Comparison of ENCODE assay signal across 8 cellular contexts in genomic region chr6:14799928-14800327, GRCh38.
DNase-seq lines count a peak whose midpoint lies in the region; ATAC-seq and TF ChIP-seq lines count a peak whose summit lies in the region.

No MANE protein-coding gene starts in this region.

- no TSS peak for BruUV-seq in PC-3 (replicated peaks; lab: Mats Ljungman, UMichigan)

- H3F3A ChIP-seq in PC-3 (ENCODE audit: low read length, unreplicated experiment): no peaks in the 10 kb centered on the region

- H3K27me3 Mint-ChIP-seq in activated T-cell treated with anti-CD3 and anti-CD28 coated beads, Interleukin-2, amount 50 U/mL, for 4 hours (ENCODE audit: low read depth): peaks cover 9% of the 10 kb centered on the region
- no peaks in the 10 kb centered on the region for H3K27me3 Mint-ChIP-seq in activated T-cell treated with anti-CD3 and anti-CD28 coated beads, Interleukin-2, amount 50 U/mL, for 24 hours

- H3K4me3 ChIP-seq in PC-3 (ENCODE audit: low read length) (no peak overlapping the region), subcutaneous abdominal adipose tissue (ENCODE audit: low read depth in 1 of 5, low read length in 5 of 5) (no peak overlapping the region), vagina (no peak overlapping the region)

- POLR2A ChIA-PET in PC-3 (lab: Charles Lee; ENCODE audit: unreplicated experiment): no interaction called here

- H3K9me2 ChIP-seq in PC-3 (replicated peaks; ENCODE audit: low read length): no peaks in the 10 kb centered on the region

- no peaks in the 10 kb centered on the region for H3K4me1 Mint-ChIP-seq in activated T-cell treated with anti-CD3 and anti-CD28 coated beads, Interleukin-2, amount 50 U/mL, for 4 hours (ENCODE audit: low read depth)
- peaks cover 9% of the 10 kb centered on the region for H3K4me1 Mint-ChIP-seq in activated T-cell treated with anti-CD3 and anti-CD28 coated beads, Interleukin-2, amount 50 U/mL, for 24 hours (ENCODE audit: low read depth)

- H3K9me3 ChIP-seq in PC-3 (ENCODE audit: low read length): no peaks in the 10 kb centered on the region
- no peaks in the 10 kb centered on the region for H3K9me3 ChIP-seq in subcutaneous abdominal adipose tissue (ENCODE audit: control insufficient read depth in 5 of 5, low read length in 5 of 5)
- H3K9me3 ChIP-seq in vagina: no peaks in the 10 kb centered on the region

- H2AFZ ChIP-seq in PC-3 (ENCODE audit: low read length): no peak overlapping the region

- intact Hi-C loops in PC-3 (cut with micrococcal nuclease) (no loop called here), vagina (cut with DNase I) (no loop called here)

- H3K9ac ChIP-seq in PC-3 (ENCODE audit: low read length) (no peak overlapping the region), subcutaneous abdominal adipose tissue (ENCODE audit: low read length in 5 of 5) (peak overlapping the region in 1 of 5 donors; percentile 79)

- H3K36me3 ChIP-seq in PC-3 (ENCODE audit: low read depth, low read length) (no peaks in the 10 kb centered on the region), subcutaneous abdominal adipose tissue (ENCODE audit: control insufficient read depth in 5 of 5, insufficient read depth in 5 of 5, low read length in 5 of 5) (no peaks in the 10 kb centered on the region), vagina (no peaks in the 10 kb centered on the region)

- peak; percentile 93 to 97 for ATAC-seq in activated T-cell treated with anti-CD3 and anti-CD28 coated beads, Interleukin-2, amount 50 U/mL, for 4 hours
- ATAC-seq in HG03565 (IDR thresholded peaks at IDR 0.05; ENCODE audit: unreplicated experiment) (peak; percentile 43), PC-3 (peak; percentile 83)

- no peaks in the 10 kb centered on the region for H3K9me3 Mint-ChIP-seq in activated T-cell treated with anti-CD3 and anti-CD28 coated beads, Interleukin-2, amount 50 U/mL, for 4 hours
- H3K9me3 Mint-ChIP-seq in activated T-cell treated with anti-CD3 and anti-CD28 coated beads, Interleukin-2, amount 50 U/mL, for 24 hours: peaks cover 5% of the 10 kb centered on the region

- TF ChIP-seq POLR2A in vagina (IDR thresholded peaks at IDR 0.05): no peak

- no peak for DNase-seq in activated T-cell treated with anti-CD3 and anti-CD28 coated beads, Interleukin-2, amount 50 U/mL, for 4 hours
- no peak for DNase-seq in activated T-cell treated with anti-CD3 and anti-CD28 coated beads, Interleukin-2, amount 50 U/mL, for 24 hours
- DNase-seq in PC-3 (peak; percentile 72), brain pericyte (ENCODE audit: low read depth, low spot score) (peak; percentile 87), iris pigment epithelial cell (ENCODE audit: low read depth) (peak; percentile 91), vagina (ENCODE audit: extremely low spot score in 2 of 2) (no peak)

- no peaks in the 10 kb centered on the region for H3K79me2 ChIP-seq in PC-3 (ENCODE audit: low read length)

- TF ChIP-seq CTCF in PC-3 (conservative IDR thresholded peaks at IDR 0.05; ENCODE audit: low read depth, low read length) (no peak), vagina (IDR thresholded peaks at IDR 0.05) (no peak)

- H3K27ac ChIP-seq in PC-3 (ENCODE audit: low read length): no peak overlapping the region
- H3K27ac ChIP-seq in subcutaneous abdominal adipose tissue (ENCODE audit: low read depth, low read length): peak overlapping the region; percentile 13
- H3K27ac ChIP-seq in vagina: no peak overlapping the region

- no peak overlapping the region for H3K27ac Mint-ChIP-seq in activated T-cell treated with anti-CD3 and anti-CD28 coated beads, Interleukin-2, amount 50 U/mL, for 24 hours

- no peak overlapping the region for H3K4me3 Mint-ChIP-seq in activated T-cell treated with anti-CD3 and anti-CD28 coated beads, Interleukin-2, amount 50 U/mL, for 4 hours
- H3K4me3 Mint-ChIP-seq in activated T-cell treated with anti-CD3 and anti-CD28 coated beads, Interleukin-2, amount 50 U/mL, for 24 hours: no peak overlapping the region

- H3K36me3 Mint-ChIP-seq in activated T-cell treated with anti-CD3 and anti-CD28 coated beads, Interleukin-2, amount 50 U/mL, for 4 hours (ENCODE audit: insufficient read depth): no peaks in the 10 kb centered on the region
- no peaks in the 10 kb centered on the region for H3K36me3 Mint-ChIP-seq in activated T-cell treated with anti-CD3 and anti-CD28 coated beads, Interleukin-2, amount 50 U/mL, for 24 hours (ENCODE audit: low read depth)

- H3K27me3 ChIP-seq in PC-3 (ENCODE audit: low read length) (no peaks in the 10 kb centered on the region), subcutaneous abdominal adipose tissue (ENCODE audit: control insufficient read depth in 5 of 5, insufficient read depth in 4 of 5, low read length in 5 of 5) (no peaks in the 10 kb centered on the region), vagina (no peaks in the 10 kb centered on the region)

- no peaks in the 10 kb centered on the region for H4K20me1 ChIP-seq in PC-3 (ENCODE audit: low read length)

- no peak overlapping the region for H3K4me2 ChIP-seq in PC-3 (ENCODE audit: low read length)

- CTCF ChIA-PET in PC-3 (lab: Charles Lee): no interaction called here

- H3K4me1 ChIP-seq in PC-3 (ENCODE audit: insufficient read depth, low read length): no peaks in the 10 kb centered on the region
- peaks cover 8 to 34% (median 26%) of the 10 kb centered on the region in 5 donors for H3K4me1 ChIP-seq in subcutaneous abdominal adipose tissue (ENCODE audit: control insufficient read depth in 5 of 5, insufficient read depth in 5 of 5, low read length in 5 of 5)
- H3K4me1 ChIP-seq in vagina: peaks cover 19% of the 10 kb centered on the region

Comparison
In these comparisons a context has a peak if more than half of its experiments do, and no peak if none do; other contexts are left out.
1. ATAC-seq: peak in every context shown above with its lines; median percentile 95 in activated T-cell treated with anti-CD3 and anti-CD28 coated beads, Interleukin-2, amount 50 U/mL, for 4 hours; 83 in PC-3; 43 in HG03565.
2. DNase-seq: peak in PC-3 (single experiment), brain pericyte (single experiment) and iris pigment epithelial cell (single experiment); none in activated T-cell treated with anti-CD3 and anti-CD28 coated beads, Interleukin-2, amount 50 U/mL, for 4 hours (single experiment), activated T-cell treated with anti-CD3 and anti-CD28 coated beads, Interleukin-2, amount 50 U/mL, for 24 hours (single experiment) and vagina (0 of 2).